ENCODE assay signal across 17 cellular contexts in genomic region chr15:62739082-62739481, GRCh38.
DNase-seq lines count a peak whose midpoint lies in the region; ATAC-seq and TF ChIP-seq lines count a peak whose summit lies in the region.
"Had no signal": no experiment of that assay in that cellular context is flagged by ENCODE, and none has a peak within 500 bp of the region (broad histone marks: within the 10 kb centered on the region; RNA-seq: fewer than 3 reads in every experiment).

No MANE protein-coding gene starts in this region.

- H3K27me3 ChIP-seq in aorta (ENCODE audit: control insufficient read depth in 1 of 2, insufficient read depth in 2 of 2, low read length in 1 of 2), result no peaks in the 10 kb centered on the region
- H3K27me3 ChIP-seq: left lung, right lobe of liver had no signal

- H3K36me3 ChIP-seq in aorta (ENCODE audit: control insufficient read depth in 1 of 2, insufficient read depth in 2 of 2, low read length in 1 of 2), result peaks cover 0 to 9% of the 10 kb centered on the region in 2 donors
- H3K36me3 ChIP-seq: left lung, right lobe of liver had no signal

- TF ChIP-seq CTCF in RWPE1 (conservative IDR thresholded peaks at IDR 0.05; ENCODE audit: low read depth), result no peak

- peak overlapping the region; percentile 53; the same call in 1 of the 2 replicates for H3K27ac ChIP-seq in RWPE1
- H3K27ac ChIP-seq in aorta (ENCODE audit: low read depth in 1 of 2, low read length in 2 of 2), result no peak overlapping the region
- H3K27ac ChIP-seq: C4-2B, left lung, right lobe of liver had no signal

- intact Hi-C loops in aorta (cut with DNase I), result no loop called here

- POLR2A ChIA-PET in RWPE1 (lab: Yijun Ruan, JAX; ENCODE audit: low non-redundant PET), result interaction anchor here (0.6 to 0.7 kb wide), 2 partner anchors 250 to 372 kb away, joined by 3 read pairs; no protein-coding TSS in a partner anchor

- peaks cover 0 to 1% of the 10 kb centered on the region in 2 donors for H3K4me1 ChIP-seq in aorta (ENCODE audit: control insufficient read depth in 1 of 2, insufficient read depth in 2 of 2, low read length in 2 of 2)

- H3K9me3 ChIP-seq in aorta (ENCODE audit: control insufficient read depth, low read length), result no peaks in the 10 kb centered on the region
- H3K9me3 ChIP-seq: left lung, right lobe of liver had no signal

- H3K4me3 ChIP-seq in aorta (ENCODE audit: low read length in 2 of 2), result no peak overlapping the region
- H3K4me3 ChIP-seq: left lung, right lobe of liver had no signal

- CTCF ChIA-PET in RWPE1 (lab: Yijun Ruan, JAX), result interaction anchor here (0.6 to 0.7 kb wide), 2 partner anchors 9 to 355 kb away, joined by 4 read pairs; no protein-coding TSS in a partner anchor

- 71 to 79% methylated on average over 4 of the region's 4 CpGs for WGBS in aorta, 2 donors

- ATAC-seq in esophagus mucosa (peak; percentile 67), aorta (ENCODE audit: low FRiP score) (no peak)
- ATAC-seq: left lung; right lobe of liver; stimulated activated naive CD8-positive, alpha-beta T cell treated with anti-CD3 and anti-CD28 coated beads, Interleukin-15, Interleukin-2, amounts not matched to agents 100 U/mL and 50 U/mL, for 24 hours had no signal

- DNase-seq in GM03348 (ENCODE audit: low spot score), result peak; percentile 48
- peak; percentile 92 for DNase-seq in RWPE1 (ENCODE audit: low spot score)
- peak; percentile 77 for DNase-seq in renal cortical epithelial cell (ENCODE audit: low read depth)
- no peak for DNase-seq in T-helper 2 cell
- DNase-seq in activated gamma-delta T cell treated with Interleukin-2 at 50 U/mL for 16 hours, result no peak
- DNase-seq in aorta, result no peak
- DNase-seq in Kasumi-1 (lab: John Stamatoyannopoulos, UW), result no peak
- DNase-seq: activated B cell treated with CpG ODN at 0.5 μM for 24 hours; activated CD8-positive, alpha-beta memory T cell treated with anti-CD3 and anti-CD28 coated beads, Interleukin-2, amount 50 U/mL, for 48 hours; left lung; NCI-H146; NCI-H526 treated with DMSO at 0.1 percent for 48 hours; nephron progenitor cell; right lobe of liver; stimulated activated naive CD8-positive, alpha-beta T cell treated with anti-CD3 and anti-CD28 coated beads, Interleukin-15, Interleukin-2, amounts not matched to agents 100 U/mL and 50 U/mL, for 24 hours had no signal

Comparison
In these comparisons a context has a peak if more than half of its experiments do, and no peak if none do; other contexts are left out.
1. DNase-seq: peak in GM03348 (single experiment), RWPE1 (single experiment) and renal cortical epithelial cell (single experiment); none in T-helper 2 cell (0 of 5), activated gamma-delta T cell treated with Interleukin-2 at 50 U/mL for 16 hours (single experiment), aorta (0 of 2) and Kasumi-1 (0 of 2).